In the genomic region with DNA sequence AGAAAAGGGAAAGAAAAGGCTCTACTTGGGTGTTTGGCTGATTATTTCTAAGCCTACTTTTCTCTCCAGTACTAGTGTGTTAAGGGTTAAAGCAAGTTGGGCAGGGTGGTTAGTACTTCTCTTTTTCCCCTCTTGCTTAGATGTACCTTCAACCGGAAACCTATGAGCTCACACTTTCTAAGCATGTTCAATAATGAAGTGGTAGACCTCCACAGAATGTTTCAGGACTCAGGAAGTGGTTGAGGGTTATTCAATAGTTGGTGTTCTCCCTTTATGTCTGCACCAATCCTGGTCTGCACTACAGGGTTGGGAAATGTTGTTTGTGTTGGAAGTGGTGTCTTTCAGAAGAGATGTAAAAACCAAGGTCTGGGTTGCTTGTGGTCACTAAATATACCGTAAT, we compare ENCODE assay signal across 8 cellular contexts.
DNase-seq lines count a peak whose midpoint lies in the region; ATAC-seq and TF ChIP-seq lines count a peak whose summit lies in the region.

No MANE protein-coding gene starts in this region.

- intact Hi-C loops in aorta (cut with DNase I) (loop anchor here in 1 of 2 donors (10.0 kb wide), 1 partner anchor 48 kb away; a partner anchor contains a TSS), A673 (cut with micrococcal nuclease; ENCODE audit: unreplicated experiment) (no loop called here)

- in situ Hi-C loops in astrocyte of the spinal cord (cut with HindIII; ENCODE audit: low sequenced_read_pairs) = no loop called here

- TF ChIP-seq CTCF in GM06990 (IDR thresholded peaks at IDR 0.05; ENCODE audit: insufficient read depth, low read length, poor library complexity, severe bottlenecking) (no peak), astrocyte of the spinal cord (IDR thresholded peaks at IDR 0.05; ENCODE audit: low read depth, low read length) (no peak), A673 (conservative IDR thresholded peaks at IDR 0.05; ENCODE audit: low read depth, low read length) (no peak)

- H3K27ac ChIP-seq in aorta (ENCODE audit: low read depth in 1 of 2, low read length in 2 of 2) = no peak overlapping the region
- no peak overlapping the region for H3K27ac ChIP-seq in A673 (ENCODE audit: low read depth, low read length, poor library complexity, severe bottlenecking)

- H3K9me3 ChIP-seq in aorta (ENCODE audit: control insufficient read depth, low read length) (no peaks in the 10 kb centered on the region), A673 (ENCODE audit: low read depth, low read length, poor library complexity, severe bottlenecking) (no peaks in the 10 kb centered on the region)

- POLR2A ChIA-PET in A673 (lab: Charles Lee; ENCODE audit: low non-redundant PET) = no interaction called here

- no peaks in the 10 kb centered on the region for H3K27me3 ChIP-seq in GM06990 (replicated peaks; ENCODE audit: control insufficient read depth, insufficient read depth, low read length)
- no peaks in the 10 kb centered on the region for H3K27me3 ChIP-seq in aorta (ENCODE audit: control insufficient read depth in 1 of 2, insufficient read depth in 2 of 2, low read length in 1 of 2)
- H3K27me3 ChIP-seq in A673 (replicated peaks; ENCODE audit: insufficient read depth, low read depth, low read length, poor library complexity) = no peaks in the 10 kb centered on the region

- WGBS in aorta, 2 donors = 28 to 31% methylated on average over 2 of the region's 2 CpGs

- no TSS peak for BruUV-seq in A673 (replicated peaks; lab: Mats Ljungman, UMichigan)

- CTCF ChIA-PET in A673 (lab: Charles Lee) = no interaction called here

- peaks cover 2 to 7% of the 10 kb centered on the region in 2 donors for H3K4me1 ChIP-seq in aorta (ENCODE audit: control insufficient read depth in 1 of 2, insufficient read depth in 2 of 2, low read length in 2 of 2)
- H3K4me1 ChIP-seq in A673 (ENCODE audit: insufficient read depth, low read length, poor library complexity, severe bottlenecking) = no peaks in the 10 kb centered on the region

- no peaks in the 10 kb centered on the region for H3K36me3 ChIP-seq in GM06990 (ENCODE audit: control insufficient read depth, insufficient read depth, low read length)
- no peaks in the 10 kb centered on the region for H3K36me3 ChIP-seq in aorta (ENCODE audit: control insufficient read depth in 1 of 2, insufficient read depth in 2 of 2, low read length in 1 of 2)
- H3K36me3 ChIP-seq in A673 (ENCODE audit: insufficient read depth, low read length, poor library complexity, severe bottlenecking) = peaks cover 19% of the 10 kb centered on the region

- DNase-seq in GM06990 (ENCODE audit: extremely low read depth, insufficient read length) (peak; percentile 76), astrocyte of the spinal cord (ENCODE audit: low read depth, low spot score) (peak; percentile 77), aorta (no peak), A673 (ENCODE audit: low spot score) (no peak), NCI-H2171 treated with DMSO at 0.1 percent for 48 hours (lab: John Stamatoyannopoulos, UW) (no peak), HuH-7.5 (ENCODE audit: low spot score) (no peak)

- H3K4me3 ChIP-seq in GM06990 (replicated peaks; ENCODE audit: low read depth, low read length) (no peak overlapping the region), astrocyte of the spinal cord (ENCODE audit: low read depth, low read length) (no peak overlapping the region), aorta (ENCODE audit: low read length in 2 of 2) (no peak overlapping the region), A673 (ENCODE audit: low read depth, low read length, poor library complexity, severe bottlenecking) (no peak overlapping the region)

- ATAC-seq in GM19467 (IDR thresholded peaks at IDR 0.05; ENCODE audit: unreplicated experiment) = peak; percentile 99
- ATAC-seq in HG03469 (IDR thresholded peaks at IDR 0.05; ENCODE audit: unreplicated experiment) = peak; percentile 99
- peak; percentile 57 for ATAC-seq in aorta (ENCODE audit: low FRiP score)

Comparison
In these comparisons a context has a peak if more than half of its experiments do, and no peak if none do; other contexts are left out.
1. DNase-seq: peak in GM06990 (single experiment) and astrocyte of the spinal cord (single experiment); none in aorta (0 of 2), A673 (single experiment), NCI-H2171 treated with DMSO at 0.1 percent for 48 hours (single experiment) and HuH-7.5 (single experiment).
2. Peak in every context shown above with its lines, with median percentiles within 50 percentile points of each other: ATAC-seq.